ENCODE assay signal across 16 cellular contexts in the genomic region with DNA sequence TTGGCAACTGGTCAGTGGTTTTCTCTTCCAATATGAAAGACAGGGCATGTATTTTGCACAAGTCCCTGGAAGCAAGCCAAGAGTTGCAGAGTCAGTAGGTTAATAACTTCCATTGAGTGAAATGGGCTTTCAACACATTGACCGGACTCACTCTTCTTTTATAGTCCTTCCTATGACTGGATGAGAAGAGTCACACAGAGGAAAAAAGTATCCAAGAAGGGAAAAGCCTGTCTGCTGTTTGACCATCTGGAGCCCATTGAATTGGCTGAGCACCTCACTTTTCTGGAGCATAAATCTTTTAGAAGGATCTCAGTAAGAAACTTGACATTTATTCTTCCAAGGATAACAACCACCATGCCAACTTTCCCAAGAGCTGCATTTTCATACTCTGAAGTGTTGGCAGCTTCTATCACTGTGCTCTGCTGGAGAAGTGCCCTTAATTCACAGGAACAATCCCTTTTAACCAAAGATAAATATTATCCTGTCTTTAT. TPM values are rescaled to one million over a fixed set of nuclear protein-coding genes. Genes with fewer than 3 reads are reported as not detected.
A peak's percentile ranks its signal among the peaks of the same experiment; 100 is the strongest.
DNase-seq lines count a peak whose midpoint lies in the region; ATAC-seq and TF ChIP-seq lines count a peak whose summit lies in the region.
"Had no signal": no experiment of that assay in that cellular context is flagged by ENCODE, and none has a peak within 500 bp of the region (broad histone marks: within the 10 kb centered on the region; RNA-seq: fewer than 3 reads in every experiment).

No MANE protein-coding gene starts in this region.

- H3K36me3 ChIP-seq in tibial artery = no peaks in the 10 kb centered on the region
- H3K36me3 ChIP-seq in upper lobe of right lung = no peaks in the 10 kb centered on the region
- H3K36me3 ChIP-seq: neutrophil had no signal

- ATAC-seq in HG02759 (IDR thresholded peaks at IDR 0.05; ENCODE audit: unreplicated experiment) (no peak), GM21717 (IDR thresholded peaks at IDR 0.05; ENCODE audit: unreplicated experiment) (no peak), upper lobe of right lung (no peak)
- ATAC-seq: body of pancreas; stimulated activated naive CD8-positive, alpha-beta T cell treated with anti-CD3 and anti-CD28 coated beads, Interleukin-15, amount 100 ng/mL, for 72 hours had no signal

- peak; percentile 44 for DNase-seq in DMS 273 (lab: John Stamatoyannopoulos, UW; ENCODE audit: unreplicated experiment)
- DNase-seq in DMS 273 treated with DMSO at 0.1 percent for 48 hours (lab: John Stamatoyannopoulos, UW) = no peak
- DNase-seq in dermis microvascular lymphatic vessel endothelial cell (ENCODE audit: low read depth in 2 of 2) = peak; percentile 95 to 99
- DNase-seq in iris pigment epithelial cell (ENCODE audit: low read depth) = peak; percentile 53
- DNase-seq in tibial artery = peak; percentile 62 to 66
- no peak for DNase-seq in upper lobe of right lung
- DNase-seq: activated CD4-positive, CD25-positive, alpha-beta regulatory T cell; NCI-H345; SHP77 treated with DMSO at 0.1 percent for 48 hours; stimulated activated CD4-positive, alpha-beta T cell treated with anti-CD3 and anti-CD28 coated beads, Interleukin-4, amount 100 ng/mL, for 24 hours; stimulated activated naive CD8-positive, alpha-beta T cell treated with anti-CD3 and anti-CD28 coated beads, Interleukin-15, amount 100 ng/mL, for 72 hours had no signal

- H3K9me3 ChIP-seq in tibial artery = no peaks in the 10 kb centered on the region
- H3K9me3 ChIP-seq in upper lobe of right lung = no peaks in the 10 kb centered on the region
- H3K9me3 ChIP-seq: body of pancreas, neutrophil had no signal

- no peak for TF ChIP-seq CTCF in tibial artery (IDR thresholded peaks at IDR 0.05)
- no peak for TF ChIP-seq CTCF in upper lobe of right lung (IDR thresholded peaks at IDR 0.05)

- H3K27ac ChIP-seq in tibial artery = peak overlapping the region; percentile 10 to 16
- no peak overlapping the region for H3K27ac ChIP-seq in upper lobe of right lung
- H3K27ac ChIP-seq: 22Rv1, body of pancreas, neutrophil had no signal

- H3K27me3 ChIP-seq in tibial artery (no peaks in the 10 kb centered on the region), upper lobe of right lung (no peaks in the 10 kb centered on the region)
- H3K27me3 ChIP-seq: body of pancreas, neutrophil had no signal

- H3K4me1 ChIP-seq in tibial artery = peaks cover 0 to 28% (median 17%) of the 10 kb centered on the region in 4 donors
- H3K4me1 ChIP-seq in upper lobe of right lung = no peaks in the 10 kb centered on the region
- H3K4me1 ChIP-seq: body of pancreas had no signal

- H3K4me3 ChIP-seq in tibial artery (no peak overlapping the region), upper lobe of right lung (no peak overlapping the region)
- H3K4me3 ChIP-seq: body of pancreas had no signal

- intact Hi-C loops in tibial artery (cut with DNase I; ENCODE audit: low total_unique reads) = no loop called here
- intact Hi-C loops in upper lobe of right lung (cut with DNase I) = no loop called here

RNA-seq across cellular contexts. Expression of a gene that starts 45.4 kb away (rescaled TPM):
- total RNA-seq in dermis microvascular lymphatic vessel endothelial cell (184 and 191 TPM in 2 replicates), upper lobe of right lung (13.6 TPM)

Comparison
In these comparisons a context has a peak if more than half of its experiments do, and no peak if none do; other contexts are left out.
1. DNase-seq: peak in DMS 273 (single experiment), dermis microvascular lymphatic vessel endothelial cell (2 of 2), iris pigment epithelial cell (single experiment) and tibial artery (2 of 2); none in DMS 273 treated with DMSO at 0.1 percent for 48 hours (single experiment) and upper lobe of right lung (single experiment).
2. RNA of a gene that starts 45.4 kb away (total RNA-seq): 184 to 191 TPM in dermis microvascular lymphatic vessel endothelial cell; 13.6 TPM in upper lobe of right lung (single experiment); every median in the first group is over 10 times any median in the second.